9 cellular contexts compared by ENCODE assay signal in the genomic region with DNA sequence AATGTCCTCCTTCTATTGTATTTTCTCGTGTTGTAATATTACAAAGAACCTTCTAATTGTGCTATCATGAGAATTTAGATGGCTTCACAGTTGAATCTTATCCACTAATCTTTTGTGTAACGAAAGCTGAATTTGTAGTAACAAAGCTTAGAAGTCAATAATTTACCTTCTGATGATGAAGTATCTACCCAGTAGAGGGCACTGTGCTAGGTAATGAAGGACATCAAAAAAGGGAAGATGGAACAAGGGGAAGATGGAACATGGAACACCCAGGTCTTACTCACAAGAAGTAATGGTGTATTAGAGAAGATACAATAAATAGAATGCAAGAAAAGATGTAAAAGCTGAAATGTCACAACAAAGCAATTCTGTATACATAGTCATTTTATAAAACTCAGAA.
A peak's percentile ranks its signal among the peaks of the same experiment; 100 is the strongest.
DNase-seq lines count a peak whose midpoint lies in the region; ATAC-seq and TF ChIP-seq lines count a peak whose summit lies in the region.
"Had no signal": no experiment of that assay in that cellular context is flagged by ENCODE, and none has a peak within 500 bp of the region (broad histone marks: within the 10 kb centered on the region; RNA-seq: fewer than 3 reads in every experiment).

No MANE protein-coding gene starts in this region.

- in situ Hi-C loops in astrocyte of the spinal cord (cut with HindIII; ENCODE audit: low sequenced_read_pairs) = no loop called here

- H3K4me3 Mint-ChIP-seq in naive thymus-derived CD4-positive, alpha-beta T cell = no peak overlapping the region
- H3K4me3 Mint-ChIP-seq: stimulated activated naive CD8-positive, alpha-beta T cell treated with anti-CD3 and anti-CD28 coated beads, Interleukin-15, Interleukin-2, amounts not matched to agents 100 ng/mL and 50 ng/mL, for 24 hours had no signal

- intact Hi-C loops in naive thymus-derived CD4-positive, alpha-beta T cell (cut with micrococcal nuclease) = loop anchor here (1.0 kb wide), 2 partner anchors 41 to 102 kb away; no protein-coding TSS in a partner anchor

- no peak overlapping the region for H3K27ac Mint-ChIP-seq in naive thymus-derived CD4-positive, alpha-beta T cell
- H3K27ac Mint-ChIP-seq: stimulated activated naive CD8-positive, alpha-beta T cell treated with anti-CD3 and anti-CD28 coated beads, Interleukin-15, Interleukin-2, amounts not matched to agents 100 ng/mL and 50 ng/mL, for 24 hours had no signal

- DNase-seq in LHCN-M2 (ENCODE audit: low read depth) (peak; percentile 1), astrocyte of the spinal cord (ENCODE audit: low read depth, low spot score) (peak; percentile 0), AG08396 (ENCODE audit: low spot score) (no peak), HCEC 1CT (no peak), HPDE6-E6E7 (ENCODE audit: extremely low spot score) (no peak)
- DNase-seq in naive thymus-derived CD4-positive, alpha-beta T cell = no peak
- no peak for DNase-seq in activated CD4-positive, alpha-beta T cell treated with anti-CD3 and anti-CD28 coated beads for 4 hours

- peak; percentile 37 for ATAC-seq in naive thymus-derived CD4-positive, alpha-beta T cell

- H3K9me3 Mint-ChIP-seq in naive thymus-derived CD4-positive, alpha-beta T cell = no peaks in the 10 kb centered on the region
- H3K9me3 Mint-ChIP-seq: stimulated activated naive CD8-positive, alpha-beta T cell treated with anti-CD3 and anti-CD28 coated beads, Interleukin-15, Interleukin-2, amounts not matched to agents 100 ng/mL and 50 ng/mL, for 24 hours had no signal

- no peaks in the 10 kb centered on the region for H3K36me3 Mint-ChIP-seq in naive thymus-derived CD4-positive, alpha-beta T cell

- CTCF ChIA-PET in naive thymus-derived CD4-positive, alpha-beta T cell (lab: Charles Lee) = no interaction called here

- H3K36me3 ChIP-seq in naive thymus-derived CD4-positive, alpha-beta T cell (ENCODE audit: control insufficient read depth in 2 of 3, insufficient read depth in 3 of 3, low read length in 3 of 3) = no peaks in the 10 kb centered on the region

- H3K4me1 ChIP-seq in naive thymus-derived CD4-positive, alpha-beta T cell (ENCODE audit: control insufficient read depth in 2 of 2, insufficient read depth in 2 of 2, low read length in 2 of 2) = no peaks in the 10 kb centered on the region

- TF ChIP-seq CTCF in GM12874 (IDR thresholded peaks at IDR 0.05; ENCODE audit: insufficient read depth, low read depth, low read length) (peak; percentile 25; the same call in 1 of the 2 replicates), astrocyte of the spinal cord (IDR thresholded peaks at IDR 0.05; ENCODE audit: low read depth, low read length) (no peak)

- H3K27ac ChIP-seq in naive thymus-derived CD4-positive, alpha-beta T cell (ENCODE audit: low read depth, low read length) = no peak overlapping the region

- peaks cover 0 to 11% (median 0%) of the 10 kb centered on the region in 7 donors for H3K4me1 Mint-ChIP-seq in naive thymus-derived CD4-positive, alpha-beta T cell

- H3K4me3 ChIP-seq in astrocyte of the spinal cord (ENCODE audit: low read depth, low read length) = no peak overlapping the region
- H3K4me3 ChIP-seq in naive thymus-derived CD4-positive, alpha-beta T cell (ENCODE audit: low read length) = no peak overlapping the region

- POLR2A ChIA-PET in naive thymus-derived CD4-positive, alpha-beta T cell (lab: Charles Lee) = no interaction called here

- no peaks in the 10 kb centered on the region for H3K27me3 ChIP-seq in naive thymus-derived CD4-positive, alpha-beta T cell (ENCODE audit: control insufficient read depth in 2 of 2, insufficient read depth in 2 of 2, low read length in 2 of 2)

- no peaks in the 10 kb centered on the region for H3K9me3 ChIP-seq in naive thymus-derived CD4-positive, alpha-beta T cell (ENCODE audit: control insufficient read depth in 2 of 3, low read length in 3 of 3)

- H3K27me3 Mint-ChIP-seq in naive thymus-derived CD4-positive, alpha-beta T cell = peaks cover 0 to 7% (median 4%) of the 10 kb centered on the region in 5 donors
- H3K27me3 Mint-ChIP-seq: stimulated activated naive CD8-positive, alpha-beta T cell treated with anti-CD3 and anti-CD28 coated beads, Interleukin-15, Interleukin-2, amounts not matched to agents 100 ng/mL and 50 ng/mL, for 24 hours had no signal

Comparison
In these comparisons a context has a peak if more than half of its experiments do, and no peak if none do; other contexts are left out.
1. DNase-seq: peak in LHCN-M2 (single experiment) and astrocyte of the spinal cord (single experiment); none in naive thymus-derived CD4-positive, alpha-beta T cell (0 of 9), AG08396 (single experiment), HCEC 1CT (single experiment), HPDE6-E6E7 (single experiment) and activated CD4-positive, alpha-beta T cell treated with anti-CD3 and anti-CD28 coated beads for 4 hours (0 of 2).